In the genomic region with DNA sequence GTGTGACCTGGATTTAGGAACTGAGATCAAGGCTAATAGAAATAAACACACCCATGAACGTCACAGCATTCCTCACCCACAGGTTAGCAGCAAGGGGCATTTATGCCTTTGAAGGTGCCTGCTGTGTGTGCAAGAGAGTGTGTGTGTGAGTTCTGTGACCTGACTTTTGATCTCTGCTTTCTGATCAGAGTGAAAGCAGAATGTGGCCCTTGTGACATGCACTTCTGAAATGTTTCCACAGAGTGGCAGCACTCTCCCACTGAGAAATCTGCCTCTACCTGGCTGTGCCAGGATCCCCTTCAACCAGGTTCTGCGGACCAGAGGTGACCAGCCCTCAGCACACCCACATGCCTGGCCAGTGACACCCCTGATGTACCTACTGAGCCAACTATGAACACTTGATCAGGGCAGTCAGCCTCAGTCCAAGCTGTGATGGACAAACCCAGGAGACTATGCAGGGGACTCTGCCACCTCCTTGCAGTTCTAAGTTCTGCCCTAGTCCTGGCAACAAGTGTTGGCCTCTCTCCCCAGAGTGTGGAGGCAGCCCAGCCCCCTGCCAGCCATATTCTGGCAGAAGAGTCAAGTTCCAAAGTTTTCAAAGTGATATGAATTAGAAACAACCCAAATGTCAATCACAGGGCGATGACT, we compare ENCODE assay signal across 8 cellular contexts. TPM values are rescaled to one million over a fixed set of nuclear protein-coding genes. Genes with fewer than 3 reads are reported as not detected.
DNase-seq lines count a peak whose midpoint lies in the region; ATAC-seq and TF ChIP-seq lines count a peak whose summit lies in the region.

No MANE protein-coding gene starts in this region.

- H3K27me3 ChIP-seq in RWPE2 (ENCODE audit: insufficient read depth, poor library complexity, severe bottlenecking) (no peaks in the 10 kb centered on the region), endocrine pancreas (ENCODE audit: control insufficient read depth, insufficient read depth, low read length) (no peaks in the 10 kb centered on the region)

- H3K4me1 ChIP-seq in RWPE2 (ENCODE audit: insufficient read depth, poor library complexity, severe bottlenecking) (no peaks in the 10 kb centered on the region), endocrine pancreas (ENCODE audit: control insufficient read depth, insufficient read depth, low read length) (no peaks in the 10 kb centered on the region)

- ATAC-seq in GM19023 (IDR thresholded peaks at IDR 0.05; ENCODE audit: unreplicated experiment) (peak; percentile 69), RWPE2 (ENCODE audit: low read depth) (peak; percentile 71; the same call in 2 of the 3 replicates), naive B cell (ENCODE audit: low read depth in 2 of 2) (peak; percentile 40 to 54)

- peaks cover 42 to 56% (median 54%) of the 10 kb centered on the region in 3 donors for H3K27me3 Mint-ChIP-seq in naive B cell

- H3K27ac Mint-ChIP-seq in naive B cell = no peak overlapping the region

- no peaks in the 10 kb centered on the region for H3K36me3 Mint-ChIP-seq in naive B cell

- DNase-seq in COR-L47 (lab: John Stamatoyannopoulos, UW) (peak; percentile 17), HK-2 (ENCODE audit: unreplicated experiment) (peak; percentile 37), RWPE2 (ENCODE audit: low spot score) (no peak), naive B cell (peak; percentile 12), cortex of kidney (lab: John Stamatoyannopoulos, UW) (no peak), amniotic stem cell (lab: John Stamatoyannopoulos, UW) (no peak)

- TF ChIP-seq CTCF in RWPE2 (IDR thresholded peaks at IDR 0.05; ENCODE audit: poor library complexity, severe bottlenecking) = peak; percentile 62

- no peak overlapping the region for H3K4me3 Mint-ChIP-seq in naive B cell

- no peaks in the 10 kb centered on the region for H3K9me3 ChIP-seq in RWPE2 (ENCODE audit: severe bottlenecking)
- no peaks in the 10 kb centered on the region for H3K9me3 ChIP-seq in endocrine pancreas (ENCODE audit: control insufficient read depth, low read length)

- peak overlapping the region; percentile 2 for H3K9ac ChIP-seq in endocrine pancreas (ENCODE audit: control insufficient read depth, insufficient read depth, low read length)

- H3K36me3 ChIP-seq in RWPE2 (ENCODE audit: low read depth) = no peaks in the 10 kb centered on the region
- H3K36me3 ChIP-seq in endocrine pancreas (ENCODE audit: control insufficient read depth, insufficient read depth, low read length) = no peaks in the 10 kb centered on the region

- H3K9me3 Mint-ChIP-seq in naive B cell = no peaks in the 10 kb centered on the region

- no peaks in the 10 kb centered on the region for H3K4me1 Mint-ChIP-seq in naive B cell

- H3K4me3 ChIP-seq in RWPE2 (ENCODE audit: severe bottlenecking) = no peak overlapping the region
- H3K4me3 ChIP-seq in endocrine pancreas (ENCODE audit: control insufficient read depth, insufficient read depth, low read length) = no peak overlapping the region

- no peak overlapping the region for H3K27ac ChIP-seq in RWPE2 (ENCODE audit: poor library complexity, severe bottlenecking)

RNA-seq across cellular contexts. Expression of gene RXRG, which starts 41.0 kb away (rescaled TPM):
- polyA plus RNA-seq in naive B cell (ENCODE audit: low read depth in 6 of 6) = not detected

RNA-seq across cellular contexts. Expression of gene LMX1A, which starts 47.4 kb away (rescaled TPM):
- polyA plus RNA-seq in naive B cell (ENCODE audit: low read depth in 6 of 6) = not detected

Comparison
In these comparisons a context has a peak if more than half of its experiments do, and no peak if none do; other contexts are left out.
1. DNase-seq: peak in COR-L47 (single experiment), HK-2 (single experiment) and naive B cell (single experiment); none in RWPE2 (single experiment), cortex of kidney (single experiment) and amniotic stem cell (single experiment).
2. Peak in every context shown above with its lines, with median percentiles within 50 percentile points of each other: ATAC-seq.